8 cellular contexts compared by ENCODE assay signal in genomic region chr14:21525995-21526671, GRCh38. TPM values are rescaled to one million over a fixed set of nuclear protein-coding genes. Genes with fewer than 3 reads are reported as not detected.
DNase-seq lines count a peak whose midpoint lies in the region; ATAC-seq and TF ChIP-seq lines count a peak whose summit lies in the region.

Gene SALL2, minus strand, starts transcription at chr14:21526346. Its CDS starts 219 bp downstream, at chr14:21526127.

- no peaks in the 10 kb centered on the region for H3K9me3 Mint-ChIP-seq in activated naive CD8-positive, alpha-beta T cell treated with anti-CD3 and anti-CD28 coated beads, Interleukin-2, amount 10 ng/mL, durations not matched to agents 7 days and 5 days

- H3K4me1 Mint-ChIP-seq in activated naive CD8-positive, alpha-beta T cell treated with anti-CD3 and anti-CD28 coated beads, Interleukin-2, amount 10 ng/mL, durations not matched to agents 7 days and 5 days, result peaks cover 9% of the 10 kb centered on the region

- CTCF ChIA-PET in IMR-90 (lab: Yijun Ruan, JAX), result interaction anchor here (0.6 to 1.5 kb wide), 4 partner anchors 9 to 31 kb away, joined by 4 to 11 read pairs (median 4); partner anchors contain the start of gene METTL3

- no peak for TF ChIP-seq RAD21 in IMR-90 (IDR thresholded peaks at IDR 0.05; ENCODE audit: low read length)

- peak within 1 kb of the TSS; percentile 94 for H4K5ac ChIP-seq in IMR-90 (ENCODE audit: low read depth, low read length)

- H2BK20ac ChIP-seq in IMR-90 (ENCODE audit: low read depth, low read length), result no peak within 1 kb of the TSS

- H3K79me2 ChIP-seq in parathyroid adenoma, result no peaks in the 10 kb centered on the region

- POLR2A ChIA-PET in IMR-90 (lab: Charles Lee; ENCODE audit: unreplicated experiment), result interaction anchor here (0.6 to 1.1 kb wide), 3 partner anchors 9 to 15 kb away, joined by 3 to 4 read pairs (median 3); partner anchors contain the start of gene METTL3
- POLR2A ChIA-PET in activated naive CD8-positive, alpha-beta T cell treated with anti-CD3 and anti-CD28 coated beads, Interleukin-2, amount 10 ng/mL, durations not matched to agents 7 days and 5 days (lab: Charles Lee), result interaction anchor here (0.6 to 5.4 kb wide), 9 partner anchors 10 to 1002 kb away, joined by 3 to 48 read pairs (median 5); partner anchors contain the start of genes METTL3, RAB2B and TOX4

- peak within 1 kb of the TSS; percentile 83 for H3K4ac ChIP-seq in IMR-90 (ENCODE audit: low read depth, low read length)

- TF ChIP-seq POLR2A in IMR-90 (IDR thresholded peaks at IDR 0.05; ENCODE audit: low read depth, low read length) (no peak), heart left ventricle (IDR thresholded peaks at IDR 0.05) (peak in 1 of 2 donors; percentile 38)

- peak within 1 kb of the TSS; percentile 92 for H3K18ac ChIP-seq in IMR-90 (ENCODE audit: low read depth, low read length)

- H3K27ac ChIP-seq in IMR-90 (ENCODE audit: insufficient read depth, low read length) (peak within 1 kb of the TSS; percentile 66), heart left ventricle (peak within 1 kb of the TSS in 5 of 12 donors; percentile 34 to 88 (median 58)), parathyroid adenoma (peak within 1 kb of the TSS; percentile 59), tibial artery (peak within 1 kb of the TSS; percentile 77 to 79)

- peak within 1 kb of the TSS; percentile 40 for H2BK5ac ChIP-seq in IMR-90 (ENCODE audit: low read depth, low read length, poor library complexity, severe bottlenecking)

- peaks cover 3% of the 10 kb centered on the region for H3K27me3 Mint-ChIP-seq in activated naive CD8-positive, alpha-beta T cell treated with anti-CD3 and anti-CD28 coated beads, Interleukin-2, amount 10 ng/mL, durations not matched to agents 7 days and 5 days

- peak within 1 kb of the TSS; percentile 100 for H3K4me3 ChIP-seq in IMR-90 (ENCODE audit: insufficient read depth, low read depth, low read length)
- peak within 1 kb of the TSS; percentile 41 to 92 (median 70) for H3K4me3 ChIP-seq in heart left ventricle
- H3K4me3 ChIP-seq in parathyroid adenoma (ENCODE audit: low read depth, low read length), result peak within 1 kb of the TSS; percentile 75
- peak within 1 kb of the TSS; percentile 69 to 96 for H3K4me3 ChIP-seq in tibial artery

- peak within 1 kb of the TSS; percentile 93 for H2AK9ac ChIP-seq in IMR-90 (replicated peaks; ENCODE audit: low read depth, low read length, poor library complexity)

- in situ Hi-C loops in IMR-90 (cut with MboI; ENCODE audit: low sequenced_read_pairs), result no loop called here
- in situ Hi-C loops in SK-MEL-5 (cut with HindIII; ENCODE audit: low pct_unique_long_range_greater_than_20kb, low sequenced_read_pairs), result no loop called here

- BruUV-seq in IMR-90 (replicated peaks; lab: Mats Ljungman, UMichigan), result no TSS peak

- H3K4me2 ChIP-seq in IMR-90 (ENCODE audit: low read depth, low read length), result peak within 1 kb of the TSS; percentile 95
- H3K4me2 ChIP-seq in parathyroid adenoma (ENCODE audit: low read length), result peak within 1 kb of the TSS; percentile 81

- H3K27me3 ChIP-seq in IMR-90 (ENCODE audit: control insufficient read depth, insufficient read depth, low read length) (peaks cover 7% of the 10 kb centered on the region), heart left ventricle (no peaks in the 10 kb centered on the region), parathyroid adenoma (ENCODE audit: control insufficient read depth, insufficient read depth, low read length) (no peaks in the 10 kb centered on the region), tibial artery (no peaks in the 10 kb centered on the region)

- peak within 1 kb of the TSS; percentile 85 for H4K91ac ChIP-seq in IMR-90 (ENCODE audit: insufficient read depth, low read depth, low read length)

- H3K36me3 Mint-ChIP-seq in activated naive CD8-positive, alpha-beta T cell treated with anti-CD3 and anti-CD28 coated beads, Interleukin-2, amount 10 ng/mL, durations not matched to agents 7 days and 5 days, result no peaks in the 10 kb centered on the region

- H3K56ac ChIP-seq in IMR-90 (ENCODE audit: extremely low read depth, insufficient read depth, low read length), result no peak within 1 kb of the TSS; the same call in 1 of the 2 replicates

- peak within 1 kb of the TSS; percentile 85; the same call in 1 of the 2 replicates for H3K23ac ChIP-seq in IMR-90 (ENCODE audit: low read depth, low read length)

- no peaks in the 10 kb centered on the region; the same call in 1 of the 2 replicates for H4K20me1 ChIP-seq in IMR-90 (ENCODE audit: insufficient read depth, low read length)

- H3K4me3 Mint-ChIP-seq in activated naive CD8-positive, alpha-beta T cell treated with anti-CD3 and anti-CD28 coated beads, Interleukin-2, amount 10 ng/mL, durations not matched to agents 7 days and 5 days, result peak within 1 kb of the TSS; percentile 85

- ATAC-seq in IMR-90 (ENCODE audit: low read depth) (peak; percentile 94), heart left ventricle (peak; percentile 87 to 96 (median 91)), GM21576 (IDR thresholded peaks at IDR 0.05; ENCODE audit: unreplicated experiment) (no peak)
- peak; percentile 71 for ATAC-seq in activated naive CD8-positive, alpha-beta T cell treated with anti-CD3 and anti-CD28 coated beads, Interleukin-2, amount 10 ng/mL, durations not matched to agents 7 days and 5 days (ENCODE audit: low read depth)

- H3K9me3 ChIP-seq in IMR-90 (ENCODE audit: control insufficient read depth, insufficient read depth, low read length) (no peaks in the 10 kb centered on the region), heart left ventricle (no peaks in the 10 kb centered on the region), parathyroid adenoma (ENCODE audit: control insufficient read depth, low read length) (no peaks in the 10 kb centered on the region), tibial artery (no peaks in the 10 kb centered on the region)

- intact Hi-C loops in IMR-90 (cut with micrococcal nuclease), result no loop called here
- intact Hi-C loops in heart left ventricle (cut with DNase I), result no loop called here
- intact Hi-C loops in tibial artery (cut with DNase I; ENCODE audit: low total_unique reads), result no loop called here

- H3K9me1 ChIP-seq in IMR-90 (ENCODE audit: insufficient read depth, low read length), result peaks cover 4% of the 10 kb centered on the region

- peak within 1 kb of the TSS; percentile 22; the same call in 1 of the 2 replicates for H2BK120ac ChIP-seq in IMR-90 (ENCODE audit: low read depth, low read length)

- H4K8ac ChIP-seq in IMR-90 (ENCODE audit: low read depth in 2 of 2, low read length in 2 of 2), result peak within 1 kb of the TSS; percentile 70 to 82; a peak in 3 of 4 replicates

- 0% methylated on average over 4 of the region's 42 CpGs; no CpG with 5 or more reads in 1 of the 2 experiments for WGBS in IMR-90 (ENCODE audit: extremely low coverage in 2 of 2, insufficient read length in 1 of 2), 2 experiments
- WGBS in heart left ventricle, 4 donors, result 0 to 1% (median 1%) methylated on average over 30 to 42 of the region's 42 CpGs

- H3K9ac ChIP-seq in IMR-90 (ENCODE audit: low read depth, low read length), result peak within 1 kb of the TSS; percentile 90
- peak within 1 kb of the TSS; percentile 56 for H3K9ac ChIP-seq in parathyroid adenoma

- H3K14ac ChIP-seq in IMR-90 (replicated peaks; ENCODE audit: low read depth, low read length), result peak within 1 kb of the TSS; percentile 90

- H3K27ac Mint-ChIP-seq in activated naive CD8-positive, alpha-beta T cell treated with anti-CD3 and anti-CD28 coated beads, Interleukin-2, amount 10 ng/mL, durations not matched to agents 7 days and 5 days, result peak within 1 kb of the TSS; percentile 77

- peak within 1 kb of the TSS; percentile 70 for H2AK5ac ChIP-seq in IMR-90 (ENCODE audit: low read depth, low read length)

- H2BK15ac ChIP-seq in IMR-90 (ENCODE audit: low read depth, low read length), result no peak within 1 kb of the TSS

- dilution Hi-C loops in IMR-90 (cut with HindIII; ENCODE audit: low sequenced_read_pairs, unreplicated experiment), result no loop called here

- peak; percentile 69 for DNase-seq in DMS53 (lab: John Stamatoyannopoulos, UW)
- DNase-seq in IMR-90, result peak; percentile 68
- peak; percentile 33 for DNase-seq in SK-MEL-5 (ENCODE audit: low read depth, low spot score)
- peak; percentile 64 for DNase-seq in activated naive CD8-positive, alpha-beta T cell treated with anti-CD3 and anti-CD28 coated beads, Interleukin-2, amount 10 ng/mL, durations not matched to agents 7 days and 5 days
- DNase-seq in heart left ventricle, result peak; percentile 73 to 79 (median 77)
- peak; percentile 65 to 86 for DNase-seq in tibial artery

- peaks cover 0 to 19% of the 10 kb centered on the region in 2 experiments; a peak in 2 of 4 replicates for H3K79me1 ChIP-seq in IMR-90 (ENCODE audit: low read depth in 1 of 2, low read length in 2 of 2)

- peak within 1 kb of the TSS; percentile 96 for H2AFZ ChIP-seq in IMR-90 (replicated peaks; ENCODE audit: low read length, poor library complexity)
- peak within 1 kb of the TSS; percentile 99 for H2AFZ ChIP-seq in parathyroid adenoma

- H3K4me1 ChIP-seq in IMR-90 (ENCODE audit: control insufficient read depth, insufficient read depth, low read length) (peaks cover 3% of the 10 kb centered on the region), heart left ventricle (peaks cover 0 to 11% (median 6%) of the 10 kb centered on the region in 12 donors), parathyroid adenoma (peaks cover 5% of the 10 kb centered on the region), tibial artery (peaks cover 0 to 18% (median 9%) of the 10 kb centered on the region in 4 donors)

- H3K36me3 ChIP-seq in IMR-90 (ENCODE audit: control insufficient read depth, insufficient read depth, low read length), result peaks cover 15% of the 10 kb centered on the region; the same call in 1 of the 2 replicates
- H3K36me3 ChIP-seq in heart left ventricle, result no peaks in the 10 kb centered on the region
- no peaks in the 10 kb centered on the region for H3K36me3 ChIP-seq in parathyroid adenoma (ENCODE audit: control insufficient read depth, insufficient read depth, low read length)
- H3K36me3 ChIP-seq in tibial artery, result peaks cover 0 to 23% (median 0%) of the 10 kb centered on the region in 3 donors

- no peak for TF ChIP-seq CTCF in IMR-90 (conservative IDR thresholded peaks at IDR 0.05; ENCODE audit: low read depth, low read length)
- TF ChIP-seq CTCF in heart left ventricle (IDR thresholded peaks at IDR 0.05), result no peak
- no peak for TF ChIP-seq CTCF in parathyroid adenoma (IDR thresholded peaks at IDR 0.05)
- TF ChIP-seq CTCF in tibial artery (IDR thresholded peaks at IDR 0.05), result no peak

TF ChIP-seq in IMR-90, 13 proteins besides CTCF, POLR2A, EP300 and RAD21 (continues in another document):
- TF ChIP-seq MAZ (IDR thresholded peaks at IDR 0.05; ENCODE audit: borderline replicate concordance, low read depth, low read length), result peak; percentile 84; the same call in 1 of the 2 replicates

RNA-seq across cellular contexts. Expression of gene SALL2, which starts in this region (rescaled TPM):
- 2.8 and 2.9 TPM in 2 replicates for total RNA-seq in IMR-90 (2012; rRNA removed)
- 10.1 and 12.6 TPM in 2 replicates for polyA plus RNA-seq in IMR-90 (2012; rRNA removed)
- polyA plus RNA-seq in IMR-90 (2012; cell fraction: cytosol; rRNA removed), result 3.2 and 7.0 TPM in 2 replicates
- 2.7 and 4.5 TPM in 2 replicates for polyA plus RNA-seq in IMR-90 (2012; cell fraction: nucleus; rRNA removed; ENCODE audit: low replicate concordance)
- total RNA-seq in SK-MEL-5 (2014; rRNA removed; shearing (Covaris generic)), result 0.85 and 1.6 TPM in 2 replicates
- polyA plus RNA-seq in SK-MEL-5 (2015; cell fraction: cytosol; rRNA removed), result 2.1 and 2.5 TPM in 2 replicates
- 0.07 and 2.6 TPM in 2 replicates for polyA plus RNA-seq in SK-MEL-5 (2015; cell fraction: nucleus; rRNA removed)
- total RNA-seq in activated naive CD8-positive, alpha-beta T cell treated with anti-CD3 and anti-CD28 coated beads, Interleukin-2, amount 10 ng/mL, durations not matched to agents 7 days and 5 days, result 1 to 10 TPM; 4.0 to 4.4 TPM
- 1 to 10 TPM; 2.5 to 9.4 (median 3.9) TPM for total RNA-seq in heart left ventricle
- 1 to 10 TPM; 1.4 to 1.8 TPM for polyA plus RNA-seq in heart left ventricle
